ENCODE assay signal across 19 cellular contexts in the genomic region with DNA sequence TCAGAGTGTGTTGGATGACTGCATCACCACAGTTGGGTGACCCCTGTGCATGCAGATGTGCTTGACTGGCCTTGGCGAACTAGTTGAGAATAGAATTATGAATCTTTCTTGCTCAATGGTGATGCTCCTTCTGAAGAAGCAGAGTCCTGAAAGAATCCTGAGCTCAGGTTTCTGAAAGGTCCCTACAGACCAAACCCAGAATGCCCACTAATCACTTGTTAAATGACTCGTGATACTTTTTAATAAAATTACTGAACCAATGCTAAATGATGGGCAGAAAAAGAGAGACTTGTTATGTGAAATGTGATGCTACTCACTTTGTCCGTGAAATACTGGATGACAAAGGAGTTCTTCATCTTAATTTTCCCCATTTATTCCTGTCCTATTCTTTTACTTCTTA.
"Had no signal": no experiment of that assay in that cellular context is flagged by ENCODE, and none has a peak within 500 bp of the region (broad histone marks: within the 10 kb centered on the region; RNA-seq: fewer than 3 reads in every experiment).

No MANE protein-coding gene starts in this region.

- DNase-seq: dermis blood vessel endothelial cell; dorsolateral prefrontal cortex; effector CD4-positive, alpha-beta T cell; effector memory CD4-positive, alpha-beta T cell; foreskin keratinocyte; heart left ventricle; hypothalamus; immature natural killer cell; islet precursor cell; kidney; left colon; left lung; left ventricle myocardium superior; lower lobe of right lung; mesenchymal stem cell; mucosa of descending colon; naive B cell; naive thymus-derived CD8-positive, alpha-beta T cell had no signal

- ATAC-seq: foreskin keratinocyte; gastroesophageal sphincter; heart left ventricle; left colon; left lung; left ventricle myocardium superior; lower lobe of right lung; mucosa of descending colon; naive thymus-derived CD8-positive, alpha-beta T cell had no signal
